In the genomic region with DNA sequence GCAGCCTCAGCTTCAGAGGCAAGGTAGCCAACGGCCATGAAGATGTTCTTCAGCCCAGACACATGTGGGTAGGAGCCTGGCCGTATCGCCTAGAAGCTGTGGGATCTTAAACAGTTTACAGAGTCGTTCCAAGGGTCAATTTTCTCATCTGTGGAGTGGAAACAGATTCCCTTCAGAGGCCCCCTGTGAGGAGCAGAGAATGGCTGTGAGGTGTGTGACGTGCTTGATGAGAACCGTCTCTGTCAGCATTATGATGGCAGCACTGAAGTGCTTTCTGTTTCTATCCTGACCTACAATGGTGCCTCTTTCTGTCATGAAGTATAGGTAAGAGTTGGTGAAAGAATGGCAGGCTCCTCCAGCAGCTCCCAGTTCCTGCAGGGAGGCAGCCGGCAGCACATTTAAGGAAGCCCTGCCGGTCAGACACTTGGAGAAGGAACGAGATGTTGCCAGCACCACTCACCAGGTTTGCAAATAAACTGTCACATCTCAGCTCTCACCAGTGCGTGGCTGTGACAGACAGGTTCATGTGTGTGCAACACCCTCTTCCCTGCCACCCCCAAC, we compare ENCODE assay signal across 8 cellular contexts.
DNase-seq lines count a peak whose midpoint lies in the region; ATAC-seq and TF ChIP-seq lines count a peak whose summit lies in the region.

No MANE protein-coding gene starts in this region.

- no peaks in the 10 kb centered on the region for H3K79me1 ChIP-seq in mesendoderm (ENCODE audit: low read length)

- no peaks in the 10 kb centered on the region for H3K27me3 Mint-ChIP-seq in IgD-negative memory B cell
- H3K27me3 Mint-ChIP-seq in chondrocyte (ENCODE audit: low read depth), result no peaks in the 10 kb centered on the region

- H3K18ac ChIP-seq in mesendoderm (ENCODE audit: low read length), result no peak overlapping the region

- no peaks in the 10 kb centered on the region for H3K4me1 ChIP-seq in mesendoderm (ENCODE audit: control insufficient read depth, low read depth, low read length)

- no peak overlapping the region for H3K27ac ChIP-seq in mesendoderm (ENCODE audit: low read depth, low read length)

- TF ChIP-seq CTCF in chondrocyte (IDR thresholded peaks at IDR 0.05), result no peak

- no peak overlapping the region for H4K5ac ChIP-seq in mesendoderm (ENCODE audit: low read length)

- peaks cover 7% of the 10 kb centered on the region for H3K36me3 Mint-ChIP-seq in IgD-negative memory B cell
- peaks cover 24 to 40% of the 10 kb centered on the region in 2 donors for H3K36me3 Mint-ChIP-seq in activated naive CD4-positive, alpha-beta T cell treated with anti-CD3 and anti-CD28 coated beads, Interleukin-2, amount 50 U/mL, for 72 hours
- no peaks in the 10 kb centered on the region for H3K36me3 Mint-ChIP-seq in chondrocyte (ENCODE audit: low read depth)

- no peak overlapping the region for H3K4me2 ChIP-seq in mesendoderm (ENCODE audit: low read length)

- no peak overlapping the region for H3K9ac ChIP-seq in mesendoderm (ENCODE audit: low read length)

- no peak overlapping the region for H2BK5ac ChIP-seq in mesendoderm (ENCODE audit: low read length)

- H3K56ac ChIP-seq in mesendoderm (ENCODE audit: low read length), result no peak overlapping the region

- peaks cover 14 to 19% (median 18%) of the 10 kb centered on the region in 3 donors for H3K4me1 Mint-ChIP-seq in IgD-negative memory B cell
- peaks cover 9% of the 10 kb centered on the region for H3K4me1 Mint-ChIP-seq in chondrocyte (ENCODE audit: low read depth)

- H3K9me3 Mint-ChIP-seq in IgD-negative memory B cell, result peaks cover 0 to 2% (median 0%) of the 10 kb centered on the region in 3 donors
- peaks cover 10 to 25% of the 10 kb centered on the region in 2 donors for H3K9me3 Mint-ChIP-seq in activated naive CD4-positive, alpha-beta T cell treated with anti-CD3 and anti-CD28 coated beads, Interleukin-2, amount 50 U/mL, for 72 hours
- H3K9me3 Mint-ChIP-seq in chondrocyte (ENCODE audit: low read depth), result no peaks in the 10 kb centered on the region

- H3K4me3 Mint-ChIP-seq in IgD-negative memory B cell, result peak overlapping the region; percentile 33 to 95 (median 90)
- no peak overlapping the region for H3K4me3 Mint-ChIP-seq in chondrocyte (ENCODE audit: unreplicated experiment)

- H4K8ac ChIP-seq in mesendoderm (ENCODE audit: low read depth, low read length), result no peak overlapping the region

- DNase-seq in activated gamma-delta T cell treated with Interleukin-2 at 50 U/mL for 16 hours (peak; percentile 19), activated gamma-delta T cell (lab: John Stamatoyannopoulos, UW) (no peak), superior temporal gyrus (ENCODE audit: extremely low spot score) (no peak), mesendoderm (no peak), chondrocyte (ENCODE audit: low spot score) (no peak)
- DNase-seq in activated naive CD4-positive, alpha-beta T cell treated with anti-CD3 and anti-CD28 coated beads, Interleukin-2, amount 50 U/mL, for 72 hours (ENCODE audit: low spot score in 2 of 2), result no peak
- peak; percentile 46 for DNase-seq in stimulated activated CD4-positive, alpha-beta T cell treated with anti-CD3 and anti-CD28 coated beads, Interleukin-2, amount 100 ng/mL, for 4 hours (ENCODE audit: low read depth)

- H3K27ac Mint-ChIP-seq in IgD-negative memory B cell (peak overlapping the region; percentile 32 to 95 (median 92)), chondrocyte (ENCODE audit: unreplicated experiment) (no peak overlapping the region)
- peak overlapping the region; percentile 90 to 94 for H3K27ac Mint-ChIP-seq in activated naive CD4-positive, alpha-beta T cell treated with anti-CD3 and anti-CD28 coated beads, Interleukin-2, amount 50 U/mL, for 72 hours

- no peaks in the 10 kb centered on the region for H3K79me2 ChIP-seq in mesendoderm (ENCODE audit: control insufficient read depth, insufficient read depth, low read length)

- WGBS in mesendoderm (ENCODE audit: extremely low coverage, insufficient coverage, low lambda C conversion rate), result no CpG with 5 or more reads among the region's 10 CpGs

- H2BK120ac ChIP-seq in mesendoderm (ENCODE audit: low read depth, low read length), result no peak overlapping the region

- no peak overlapping the region for H3K4ac ChIP-seq in mesendoderm (ENCODE audit: low read depth, low read length)

- H3K23ac ChIP-seq in mesendoderm (ENCODE audit: low read length), result no peak overlapping the region

- H2BK15ac ChIP-seq in mesendoderm (replicated peaks; ENCODE audit: low read depth), result no peak overlapping the region

- peak; percentile 51 to 64 for ATAC-seq in activated naive CD4-positive, alpha-beta T cell treated with anti-CD3 and anti-CD28 coated beads, Interleukin-2, amount 50 U/mL, for 72 hours

- H3K36me3 ChIP-seq in mesendoderm (ENCODE audit: control insufficient read depth, insufficient read depth, low read length), result no peaks in the 10 kb centered on the region

- no peak overlapping the region for H3K4me3 ChIP-seq in mesendoderm (ENCODE audit: low read length)

- no peaks in the 10 kb centered on the region for H3K27me3 ChIP-seq in mesendoderm (ENCODE audit: insufficient read depth, low read length, poor library complexity)

- H2AK5ac ChIP-seq in mesendoderm (ENCODE audit: low read length), result no peak overlapping the region

Comparison
In these comparisons a context has a peak if more than half of its experiments do, and no peak if none do; other contexts are left out.
1. DNase-seq: peak in activated gamma-delta T cell treated with Interleukin-2 at 50 U/mL for 16 hours (single experiment) and stimulated activated CD4-positive, alpha-beta T cell treated with anti-CD3 and anti-CD28 coated beads, Interleukin-2, amount 100 ng/mL, for 4 hours (single experiment); none in activated gamma-delta T cell (single experiment), activated naive CD4-positive, alpha-beta T cell treated with anti-CD3 and anti-CD28 coated beads, Interleukin-2, amount 50 U/mL, for 72 hours (0 of 2), superior temporal gyrus (single experiment), mesendoderm (single experiment) and chondrocyte (single experiment).